ENCODE assay signal across 8 cellular contexts in the genomic region with DNA sequence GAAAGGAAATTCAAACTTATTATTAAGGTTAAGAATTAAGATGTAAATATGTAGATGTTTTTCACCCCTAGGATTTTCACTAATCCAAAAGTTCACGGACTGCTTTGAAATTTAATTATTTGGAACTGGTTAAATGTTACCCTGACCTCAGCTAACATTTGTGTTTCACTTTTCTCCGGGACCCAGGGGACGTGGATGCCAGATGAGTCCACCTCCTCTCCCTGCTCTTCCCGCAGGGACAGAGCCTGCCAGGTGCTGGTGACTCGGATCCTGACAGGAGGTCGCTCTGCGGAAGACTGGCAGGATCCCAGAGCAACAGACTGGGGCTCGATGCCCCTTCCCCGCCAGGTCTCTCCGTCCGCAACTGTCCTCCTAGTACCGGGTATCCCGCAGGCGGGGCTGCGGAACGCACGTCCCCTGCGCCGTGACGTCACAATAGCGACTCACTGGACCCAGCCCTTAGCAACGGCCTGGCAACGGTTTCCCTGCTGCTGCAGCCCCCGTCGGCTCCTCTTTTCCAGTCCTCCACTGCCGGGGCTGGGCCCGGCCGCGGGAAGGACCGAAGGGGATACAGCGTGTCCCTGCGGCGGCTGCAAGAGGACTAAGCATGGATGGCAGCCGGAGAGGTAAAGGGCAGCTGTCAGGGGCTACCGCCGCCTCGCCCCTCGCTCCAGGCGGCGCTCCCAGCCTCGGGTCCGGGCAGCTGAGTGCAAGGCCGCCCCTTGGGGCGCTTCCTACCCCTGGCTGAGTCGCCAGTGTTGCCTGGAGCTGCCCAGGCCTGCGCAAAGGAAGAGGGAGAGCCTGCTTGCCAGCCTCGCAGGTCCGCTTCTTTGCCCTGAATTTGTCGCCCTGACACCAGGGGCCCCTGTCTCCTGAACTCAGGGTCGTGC. TPM values are rescaled to one million over a fixed set of nuclear protein-coding genes. Genes with fewer than 3 reads are reported as not detected.
DNase-seq lines count a peak whose midpoint lies in the region; ATAC-seq and TF ChIP-seq lines count a peak whose summit lies in the region.

A gene with protein sequence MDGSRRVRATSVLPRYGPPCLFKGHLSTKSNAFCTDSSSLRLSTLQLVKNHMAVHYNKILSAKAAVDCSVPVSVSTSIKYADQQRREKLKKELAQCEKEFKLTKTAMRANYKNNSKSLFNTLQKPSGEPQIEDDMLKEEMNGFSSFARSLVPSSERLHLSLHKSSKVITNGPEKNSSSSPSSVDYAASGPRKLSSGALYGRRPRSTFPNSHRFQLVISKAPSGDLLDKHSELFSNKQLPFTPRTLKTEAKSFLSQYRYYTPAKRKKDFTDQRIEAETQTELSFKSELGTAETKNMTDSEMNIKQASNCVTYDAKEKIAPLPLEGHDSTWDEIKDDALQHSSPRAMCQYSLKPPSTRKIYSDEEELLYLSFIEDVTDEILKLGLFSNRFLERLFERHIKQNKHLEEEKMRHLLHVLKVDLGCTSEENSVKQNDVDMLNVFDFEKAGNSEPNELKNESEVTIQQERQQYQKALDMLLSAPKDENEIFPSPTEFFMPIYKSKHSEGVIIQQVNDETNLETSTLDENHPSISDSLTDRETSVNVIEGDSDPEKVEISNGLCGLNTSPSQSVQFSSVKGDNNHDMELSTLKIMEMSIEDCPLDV (plus strand): TSS at position 446 of the 890 bp plus-strand sequence. CDS start 162 bp downstream, at position 608.

- H3K4me2 ChIP-seq in GM23248 (ENCODE audit: unreplicated experiment) (peak within 1 kb of the TSS; percentile 76), Karpas-422 (ENCODE audit: low read depth, low read length, poor library complexity, severe bottlenecking) (peak within 1 kb of the TSS; percentile 98)

- peak within 1 kb of the TSS; percentile 82 for H3K27ac ChIP-seq in GM23248
- H3K27ac ChIP-seq in Karpas-422 (ENCODE audit: low read length) = no peak within 1 kb of the TSS

- no peaks in the 10 kb centered on the region for H3F3A ChIP-seq in GM23248 (ENCODE audit: insufficient read depth)

- H3K4me3 Mint-ChIP-seq in natural killer cell treated with Interleukin-12 subunit alpha and Interleukin-12 subunit beta and Interleukin-15 and Interleukin-18, amount 100 ng/mL, for 72 hours = peak within 1 kb of the TSS; percentile 91

- no peaks in the 10 kb centered on the region for H3K27me3 Mint-ChIP-seq in natural killer cell treated with Interleukin-12 subunit alpha and Interleukin-12 subunit beta and Interleukin-15 and Interleukin-18, amount 100 ng/mL, for 72 hours

- H3K9me2 ChIP-seq in GM23248 (ENCODE audit: insufficient read depth) = no peaks in the 10 kb centered on the region
- H3K9me2 ChIP-seq in Karpas-422 (replicated peaks; ENCODE audit: insufficient read depth, low read length) = no peaks in the 10 kb centered on the region

- H3K9ac ChIP-seq in GM23248 (peak within 1 kb of the TSS; percentile 93), Karpas-422 (ENCODE audit: low read length) (peak within 1 kb of the TSS; percentile 90)

- ATAC-seq in natural killer cell treated with Interleukin-12 subunit alpha and Interleukin-12 subunit beta and Interleukin-15 and Interleukin-18, amount 100 ng/mL, for 72 hours = peak; percentile 99

- no peaks in the 10 kb centered on the region for H4K20me1 ChIP-seq in GM23248 (ENCODE audit: insufficient read depth)
- no peaks in the 10 kb centered on the region for H4K20me1 ChIP-seq in Karpas-422 (ENCODE audit: insufficient read depth, low read depth, low read length)

- H3K36me3 ChIP-seq in GM23248 (ENCODE audit: low read depth) (no peaks in the 10 kb centered on the region), Karpas-422 (ENCODE audit: insufficient read depth, low read length) (no peaks in the 10 kb centered on the region)

- H3K27me3 ChIP-seq in GM23248 (replicated peaks; ENCODE audit: insufficient read depth) (no peaks in the 10 kb centered on the region), Karpas-422 (ENCODE audit: low read length) (no peaks in the 10 kb centered on the region)

- H3K27ac Mint-ChIP-seq in natural killer cell treated with Interleukin-12 subunit alpha and Interleukin-12 subunit beta and Interleukin-15 and Interleukin-18, amount 100 ng/mL, for 72 hours = peak within 1 kb of the TSS; percentile 69 to 92

- peak within 1 kb of the TSS; percentile 99 for H2AFZ ChIP-seq in GM23248
- peak within 1 kb of the TSS; percentile 100 for H2AFZ ChIP-seq in Karpas-422 (ENCODE audit: low read length)

- WGBS in GM23248 (ENCODE audit: low coverage in 1 of 2, low lambda C conversion rate in 2 of 2, missing lambda C conversion rate in 2 of 2), 2 experiments = 1% methylated on average over 47 to 48 of the region's 50 CpGs

- TF ChIP-seq CTCF in fibroblast of the aortic adventitia (IDR thresholded peaks at IDR 0.05; ENCODE audit: insufficient read depth, low read length) = no peak

- H3K9me3 Mint-ChIP-seq in natural killer cell treated with Interleukin-12 subunit alpha and Interleukin-12 subunit beta and Interleukin-15 and Interleukin-18, amount 100 ng/mL, for 72 hours = no peaks in the 10 kb centered on the region

- H3K4me3 ChIP-seq in GM23248 (peak within 1 kb of the TSS; percentile 94), Karpas-422 (ENCODE audit: low read length) (peak within 1 kb of the TSS; percentile 94), fibroblast of the aortic adventitia (ENCODE audit: low read depth, low read length) (peak within 1 kb of the TSS; percentile 99)

- H3K79me2 ChIP-seq in GM23248 (ENCODE audit: insufficient read depth) = peaks cover 18% of the 10 kb centered on the region
- H3K79me2 ChIP-seq in Karpas-422 (ENCODE audit: low read length) = no peaks in the 10 kb centered on the region

- H3K36me3 Mint-ChIP-seq in natural killer cell treated with Interleukin-12 subunit alpha and Interleukin-12 subunit beta and Interleukin-15 and Interleukin-18, amount 100 ng/mL, for 72 hours = no peaks in the 10 kb centered on the region

- in situ Hi-C loops in GM23248 (cut with MboI) = no loop called here

- 0 out of 2 replicates have a peak, but pooled peaks cover 8% of the 10 kb centered on the region for H3K4me1 ChIP-seq in GM23248 (ENCODE audit: insufficient read depth)
- peaks cover 18% of the 10 kb centered on the region for H3K4me1 ChIP-seq in Karpas-422 (ENCODE audit: low read length)

- H3K9me3 ChIP-seq in GM23248 (ENCODE audit: low read depth) (no peaks in the 10 kb centered on the region), Karpas-422 (ENCODE audit: low read length) (no peaks in the 10 kb centered on the region)

- H3K4me1 Mint-ChIP-seq in natural killer cell treated with Interleukin-12 subunit alpha and Interleukin-12 subunit beta and Interleukin-15 and Interleukin-18, amount 100 ng/mL, for 72 hours (ENCODE audit: low read depth in 2 of 2) = peaks cover 0 to 3% of the 10 kb centered on the region in 2 donors

- DNase-seq in EL (peak; percentile 91), GM23248 (peak; percentile 98), Karpas-422 (peak; percentile 97), RPMI8226 (peak; percentile 88), fibroblast of the aortic adventitia (ENCODE audit: low read depth) (peak; percentile 87)
- peak; percentile 92 for DNase-seq in activated effector memory CD4-positive, alpha-beta T cell treated with anti-CD3 and anti-CD28 coated beads, Interleukin-2, amount 50 U/mL, for 16 hours
- DNase-seq in natural killer cell treated with Interleukin-12 subunit alpha and Interleukin-12 subunit beta and Interleukin-15 and Interleukin-18, amount 100 ng/mL, for 72 hours (ENCODE audit: low spot score) = peak; percentile 88
- peak; percentile 75 for DNase-seq in stimulated activated naive CD4-positive, alpha-beta T cell treated with Interleukin-2 at 50 U/mL for 16 hours (lab: John Stamatoyannopoulos, UW)

RNA-seq across cellular contexts. Expression of the gene that starts here (rescaled TPM):
- total RNA-seq in GM23248 (2014; rRNA removed; shearing (Covaris generic)) = 9.8 and 13.7 TPM in 2 replicates
- polyA plus RNA-seq in GM23248 (2016; fragmentation: Nextera tagmentation; extraction: Ambion mirVana) = 5.9 and 7.0 TPM in 2 replicates
- total RNA-seq in Karpas-422 (2014; rRNA removed; shearing (Covaris generic); ENCODE audit: low replicate concordance) = 12.6 and 29.4 TPM in 2 replicates
- total RNA-seq in fibroblast of the aortic adventitia (ENCODE audit: low replicate concordance) = 14.5 and 20.0 TPM in 2 replicates
- 1 to 10 TPM; 3.1 to 3.9 TPM for total RNA-seq in natural killer cell treated with Interleukin-12 subunit alpha and Interleukin-12 subunit beta and Interleukin-15 and Interleukin-18, amount 100 ng/mL, for 72 hours
